In genomic region chr6:7528565-7528964, GRCh38 we compare ENCODE assay signal across 2 cellular contexts.
TF ChIP-seq lines count a peak whose summit lies in the region.

No MANE protein-coding gene starts in this region.

TF ChIP-seq in IMR-90, 13 proteins besides CTCF, POLR2A, EP300 and RAD21 (continued from another document):
- TF ChIP-seq FOS (IDR thresholded peaks at IDR 0.05; ENCODE audit: low read depth, low read length) (peak; percentile 84), ELK1 (IDR thresholded peaks at IDR 0.05; ENCODE audit: borderline replicate concordance, low read depth, low read length) (no peak)

TF ChIP-seq in GM23338, 12 proteins besides CTCF, POLR2A, EP300 and RAD21 (continued from another document):
- no peak for TF ChIP-seq REST (IDR thresholded peaks at IDR 0.05; ENCODE audit: unreplicated experiment)
- no peak for TF ChIP-seq ETS1 (IDR thresholded peaks at IDR 0.05)
- no peak for TF ChIP-seq NANOG (IDR thresholded peaks at IDR 0.05; ENCODE audit: borderline replicate concordance)
